In genomic region chr2:150214626-150215025, GRCh38 we compare ENCODE assay signal across 1 cellular context.
TF ChIP-seq lines count a peak whose summit lies in the region.

No MANE protein-coding gene starts in this region.

TF ChIP-seq in GM23338, 12 proteins besides CTCF, POLR2A, EP300 and RAD21:
- TF ChIP-seq EZH2phosphoT487 (IDR thresholded peaks at IDR 0.05; ENCODE audit: unreplicated experiment) = no peak
- TF ChIP-seq STAT1 (IDR thresholded peaks at IDR 0.05; ENCODE audit: unreplicated experiment) = no peak
- no peak for TF ChIP-seq ZNF114 (CRISPR knock-in tag; IDR thresholded peaks at IDR 0.05)
- no peak for TF ChIP-seq REST (IDR thresholded peaks at IDR 0.05; ENCODE audit: unreplicated experiment)
- no peak for TF ChIP-seq NANOG (IDR thresholded peaks at IDR 0.05; ENCODE audit: borderline replicate concordance)
- no peak for TF ChIP-seq JUNB (IDR thresholded peaks at IDR 0.05; ENCODE audit: unreplicated experiment)
- TF ChIP-seq POLR2AphosphoS5 (IDR thresholded peaks at IDR 0.05; ENCODE audit: low read depth) = no peak
- TF ChIP-seq ZNF331 (CRISPR knock-in tag; IDR thresholded peaks at IDR 0.05; ENCODE audit: low read depth) = no peak
- no peak for TF ChIP-seq ETS1 (IDR thresholded peaks at IDR 0.05)
- no peak for TF ChIP-seq EZH2 (IDR thresholded peaks at IDR 0.05; ENCODE audit: low read depth, unreplicated experiment)
- no peak for TF ChIP-seq ZNF462 (CRISPR knock-in tag; IDR thresholded peaks at IDR 0.05)
- TF ChIP-seq CREB1 (CRISPR knock-in tag; IDR thresholded peaks at IDR 0.05; ENCODE audit: low read depth) = no peak
